ENCODE assay signal across 29 cellular contexts in genomic region chr5:175129619-175130018, GRCh38.
"Had no signal": no experiment of that assay in that cellular context is flagged by ENCODE, and none has a peak within 500 bp of the region (broad histone marks: within the 10 kb centered on the region; RNA-seq: fewer than 3 reads in every experiment).

No MANE protein-coding gene starts in this region.

- H3K4me3 ChIP-seq: coronary artery, gastrocnemius medialis, lung, mucosa of descending colon, prostate gland, right atrium auricular region, smooth muscle cell, stomach, thyroid gland, vagina had no signal

- H3K27me3 ChIP-seq: gastrocnemius medialis, right atrium auricular region, stomach, thyroid gland, vagina had no signal

- DNase-seq: dermis blood vessel endothelial cell; effector memory CD4-positive, alpha-beta T cell; foreskin fibroblast; gastrocnemius medialis; head of caudate nucleus; kidney; mucosa of descending colon; naive B cell; nucleus accumbens; stimulated activated CD4-positive, alpha-beta T cell treated with anti-CD3 and anti-CD28 coated beads, Interleukin-12 subunit alpha, Interleukin-12 subunit beta, amount 100 ng/mL, for 4 hours; stimulated activated CD4-positive, alpha-beta T cell treated with anti-CD3 and anti-CD28 coated beads, Interleukin-1b, Interleukin-23, amount 100 ng/mL, for 48 hours; stimulated activated CD4-positive, alpha-beta T cell treated with anti-CD3 and anti-CD28 coated beads, Interleukin-4, amount 100 ng/mL, for 1 hour; stimulated activated CD8-positive, alpha-beta memory T cell treated with anti-CD3 and anti-CD28 coated beads, Interleukin-4, amount 100 ng/mL, for 48 hours; stimulated activated naive CD4-positive, alpha-beta T cell; stomach; thyroid gland; trophoblast cell had no signal

- H3K36me3 Mint-ChIP-seq: memory B cell; mesothelial cell of epicardium; naive B cell; natural killer cell treated with Interleukin-12 subunit alpha and Interleukin-12 subunit beta and Interleukin-15 and Interleukin-18, amount 100 ng/mL, for 72 hours had no signal

- H3K4me1 ChIP-seq: gastrocnemius medialis, prostate gland, right atrium auricular region, stomach, thyroid gland, vagina had no signal

- ATAC-seq: esophagus mucosa; gastrocnemius medialis; left lobe of liver; mucosa of descending colon; natural killer cell treated with Interleukin-12 subunit alpha and Interleukin-12 subunit beta and Interleukin-15 and Interleukin-18, amount 100 ng/mL, for 72 hours; sciatic nerve had no signal

- H3K4me3 Mint-ChIP-seq: memory B cell; mesothelial cell of epicardium; naive B cell; natural killer cell treated with Interleukin-12 subunit alpha and Interleukin-12 subunit beta and Interleukin-15 and Interleukin-18, amount 100 ng/mL, for 72 hours had no signal

- H3K27ac Mint-ChIP-seq: memory B cell; mesothelial cell of epicardium; natural killer cell treated with Interleukin-12 subunit alpha and Interleukin-12 subunit beta and Interleukin-15 and Interleukin-18, amount 100 ng/mL, for 72 hours had no signal

- H3K27ac ChIP-seq: coronary artery, gastrocnemius medialis, prostate gland, right atrium auricular region, stomach, thyroid gland, vagina had no signal

- H3K27me3 Mint-ChIP-seq: memory B cell; naive B cell; natural killer cell treated with Interleukin-12 subunit alpha and Interleukin-12 subunit beta and Interleukin-15 and Interleukin-18, amount 100 ng/mL, for 72 hours had no signal

- H3K4me2 ChIP-seq: smooth muscle cell had no signal

- H3K4me1 Mint-ChIP-seq: memory B cell, naive B cell had no signal

- H3K9me3 ChIP-seq: gastrocnemius medialis, mucosa of descending colon, prostate gland, right atrium auricular region, stomach, thyroid gland, vagina had no signal

- H3K36me3 ChIP-seq: gastrocnemius medialis, prostate gland, right atrium auricular region, stomach, thyroid gland, vagina had no signal
